8 cellular contexts compared by ENCODE assay signal in genomic region chr1:205456383-205456867, GRCh38. TPM values are rescaled to one million over a fixed set of nuclear protein-coding genes. Genes with fewer than 3 reads are reported as not detected.
DNase-seq lines count a peak whose midpoint lies in the region; ATAC-seq, FAIRE-seq and TF ChIP-seq lines count a peak whose summit lies in the region.

No MANE protein-coding gene starts in this region.

- H3K9me3 ChIP-seq in ectodermal cell (ENCODE audit: control insufficient read depth, low read length) (no peaks in the 10 kb centered on the region), pancreas (no peaks in the 10 kb centered on the region), kidney (ENCODE audit: control insufficient read depth in 1 of 2, low read length in 2 of 2) (no peaks in the 10 kb centered on the region)

- TF ChIP-seq CTCF in pancreas (IDR thresholded peaks at IDR 0.05), result no peak
- TF ChIP-seq CTCF in kidney (IDR thresholded peaks at IDR 0.05; ENCODE audit: borderline replicate concordance, extremely low read depth, insufficient read depth), result no peak

- H3K4me1 ChIP-seq in ectodermal cell (ENCODE audit: control insufficient read depth, insufficient read depth, low read length) (peaks cover 36% of the 10 kb centered on the region), pancreas (peaks cover 0 to 10% (median 4%) of the 10 kb centered on the region in 3 donors), kidney (ENCODE audit: control insufficient read depth in 1 of 2, insufficient read depth in 1 of 2, low read depth in 1 of 2, low read length in 2 of 2) (no peaks in the 10 kb centered on the region)

- ATAC-seq in pancreas (peak; percentile 22 to 51 (median 28)), GM19351 (IDR thresholded peaks at IDR 0.05; ENCODE audit: unreplicated experiment) (no peak)

- H3K4me3 ChIP-seq in ectodermal cell (ENCODE audit: insufficient read depth, low read depth, low read length) (peak overlapping the region; percentile 86), pancreas (peak overlapping the region in 2 of 4 donors; percentile 5 to 36), kidney (ENCODE audit: low read length in 2 of 2) (no peak overlapping the region)

- peak overlapping the region; percentile 72 for H3K27ac ChIP-seq in ectodermal cell (ENCODE audit: insufficient read depth, low read depth, low read length, poor library complexity, severe bottlenecking)
- H3K27ac ChIP-seq in pancreas, result no peak overlapping the region
- H3K27ac ChIP-seq in kidney (ENCODE audit: low read depth in 2 of 2, low read length in 2 of 2), result no peak overlapping the region

- H3K36me3 ChIP-seq in ectodermal cell (ENCODE audit: control insufficient read depth, insufficient read depth, low read length) (no peaks in the 10 kb centered on the region), pancreas (no peaks in the 10 kb centered on the region), kidney (ENCODE audit: control insufficient read depth in 1 of 2, insufficient read depth in 2 of 2, low read length in 2 of 2) (no peaks in the 10 kb centered on the region)

- DNase-seq in NCI-H1436 (lab: John Stamatoyannopoulos, UW), result peak; percentile 34
- DNase-seq in NCI-H1436 treated with DMSO at 0.1 percent for 48 hours (lab: John Stamatoyannopoulos, UW), result no peak
- peak; percentile 71 for DNase-seq in NCI-H2227 (lab: John Stamatoyannopoulos, UW; ENCODE audit: unreplicated experiment)
- peak in 1 of 6 donors; percentile 69 for DNase-seq in pancreas
- no peak for DNase-seq in activated effector memory CD4-positive, alpha-beta T cell treated with Interleukin-2 at 50 U/mL for 16 hours
- no peak for DNase-seq in kidney

- WGBS in ectodermal cell, 2 experiments, result 0% methylated on average over 47 of the region's 47 CpGs
- 1 to 2% methylated on average over 32 to 47 of the region's 47 CpGs for WGBS in pancreas, 2 donors

- FAIRE-seq in pancreas (lab: Jason Lieb, UNC) (no peak), kidney (lab: Jason Lieb, UNC) (no peak)

- peaks cover 24% of the 10 kb centered on the region for H3K27me3 ChIP-seq in ectodermal cell (ENCODE audit: control insufficient read depth, insufficient read depth, low read length, poor library complexity, severe bottlenecking)
- H3K27me3 ChIP-seq in pancreas, result peaks cover 0 to 30% (median 8%) of the 10 kb centered on the region in 4 donors

- intact Hi-C loops in pancreas (cut with DNase I), result no loop called here
- intact Hi-C loops in kidney (cut with DNase I), result no loop called here

- H3K9ac ChIP-seq in kidney (ENCODE audit: low read length in 2 of 2), result no peak overlapping the region

RNA-seq across cellular contexts. Expression of gene BLACAT1, which starts 0.6 kb away (rescaled TPM):
- polyA plus RNA-seq in ectodermal cell (2013, experiment 1 of 4), result 16.6 TPM
- polyA plus RNA-seq in ectodermal cell (2013, experiment 2 of 4), result 19.7 TPM
- 8.4 TPM for polyA plus RNA-seq in ectodermal cell (2013, experiment 3 of 4)
- polyA plus RNA-seq in ectodermal cell (2013, experiment 4 of 4), result 9.3 TPM
- total RNA-seq in pancreas, result under 1 TPM in 5 of 6 donors, not detected in 1; 0.09 to 0.34 (median 0.17) TPM
- polyA plus RNA-seq in pancreas, result under 1 TPM in 1 of 2 donors, not detected in 1; 0.09 TPM
- total RNA-seq in kidney, result 4.3 TPM
- polyA plus RNA-seq in kidney (ENCODE audit: insufficient read depth, low read depth, low replicate concordance), result 0.37 TPM

RNA-seq across cellular contexts. Expression of gene LEMD1, which starts 34.6 kb away (rescaled TPM):
- 30.6 TPM for polyA plus RNA-seq in ectodermal cell (2013, experiment 1 of 4)
- polyA plus RNA-seq in ectodermal cell (2013, experiment 2 of 4), result 29.1 TPM
- polyA plus RNA-seq in ectodermal cell (2013, experiment 3 of 4), result 15.1 TPM
- polyA plus RNA-seq in ectodermal cell (2013, experiment 4 of 4), result 21.4 TPM
- total RNA-seq in pancreas (under 1 TPM in 2 of 6 donors, not detected in 4; 0.28 to 0.32 TPM), kidney (6.5 TPM)
- polyA plus RNA-seq in pancreas (not detected), kidney (ENCODE audit: insufficient read depth, low read depth, low replicate concordance) (not detected)

RNA-seq across cellular contexts. Expression of gene CDK18, which starts 48.0 kb away (rescaled TPM):
- 37.4 TPM for polyA plus RNA-seq in ectodermal cell (2013, experiment 1 of 4)
- 34.2 TPM for polyA plus RNA-seq in ectodermal cell (2013, experiment 2 of 4)
- polyA plus RNA-seq in ectodermal cell (2013, experiment 3 of 4), result 26.0 TPM
- polyA plus RNA-seq in ectodermal cell (2013, experiment 4 of 4), result 31.5 TPM
- total RNA-seq in pancreas (10 to 100 TPM in 5 of 6 donors, 1 to 10 TPM in 1; 7.7 to 31.0 (median 12.8) TPM), kidney (25.7 TPM)
- polyA plus RNA-seq in pancreas (10 to 100 TPM; 18.2 to 35.4 TPM), kidney (ENCODE audit: insufficient read depth, low read depth, low replicate concordance) (36.3 TPM)

Comparison
In these comparisons a context has a peak if more than half of its experiments do, and no peak if none do; other contexts are left out.
1. DNase-seq: peak in NCI-H1436 (single experiment) and NCI-H2227 (single experiment); none in NCI-H1436 treated with DMSO at 0.1 percent for 48 hours (single experiment), activated effector memory CD4-positive, alpha-beta T cell treated with Interleukin-2 at 50 U/mL for 16 hours (single experiment) and kidney (single experiment).